Comparison of ENCODE assay signal across 17 cellular contexts in genomic region chr2:104919127-104919526, GRCh38.
DNase-seq lines count a peak whose midpoint lies in the region; ATAC-seq, FAIRE-seq and TF ChIP-seq lines count a peak whose summit lies in the region.
"Had no signal": no experiment of that assay in that cellular context is flagged by ENCODE, and none has a peak within 500 bp of the region (broad histone marks: within the 10 kb centered on the region; RNA-seq: fewer than 3 reads in every experiment).

No MANE protein-coding gene starts in this region.

- WGBS in mammary epithelial cell (ENCODE audit: low coverage, missing lambda C conversion rate), result 25% methylated on average over 1 of the region's 3 CpGs
- WGBS in stomach, 5 donors, result 36 to 64% (median 53%) methylated on average over 3 of the region's 3 CpGs

- TF ChIP-seq EP300 in stomach (IDR thresholded peaks at IDR 0.05), result no peak

- TF ChIP-seq POLR2A in stomach (IDR thresholded peaks at IDR 0.05) (no peak), GM12891 (IDR thresholded peaks at IDR 0.05; ENCODE audit: low read depth, low read length) (no peak)

- H3K9ac ChIP-seq in mammary epithelial cell (ENCODE audit: insufficient read depth, low read length), result no peak overlapping the region

- dilution Hi-C loops in mammary epithelial cell (cut with HindIII; ENCODE audit: low sequenced_read_pairs), result no loop called here

- no peaks in the 10 kb centered on the region for H3K36me3 ChIP-seq in mammary epithelial cell (ENCODE audit: insufficient read depth, low read length)
- no peaks in the 10 kb centered on the region for H3K36me3 ChIP-seq in stomach

- H3K79me2 ChIP-seq in mammary epithelial cell (ENCODE audit: insufficient read depth, low read length), result no peaks in the 10 kb centered on the region

- CTCF ChIA-PET in mammary epithelial cell (lab: Charles Lee; ENCODE audit: low non-redundant PET), result no interaction called here

- DNase-seq in NCI-H345 (lab: John Stamatoyannopoulos, UW), result peak; percentile 24
- DNase-seq in NCI-H345 treated with DMSO at 0.1 percent for 48 hours (lab: John Stamatoyannopoulos, UW; ENCODE audit: unreplicated experiment), result no peak
- DNase-seq in NCI-H2196 treated with DMSO at 0.1 percent for 48 hours (lab: John Stamatoyannopoulos, UW; ENCODE audit: unreplicated experiment), result peak; percentile 1
- DNase-seq in mammary epithelial cell, result peak; percentile 1
- DNase-seq in stomach, result peak; percentile 40
- no peak for DNase-seq in GM12891 (ENCODE audit: insufficient read length, low spot score)
- no peak for DNase-seq in NCI-H1694 treated with DMSO at 0.1 percent for 48 hours (lab: John Stamatoyannopoulos, UW)
- DNase-seq: activated CD4-positive, alpha-beta T cell treated with anti-CD3 and anti-CD28 coated beads, Interleukin-2, amount 10 ng/mL, durations not matched to agents 7 days and 5 days; activated CD8-positive, alpha-beta memory T cell treated with anti-CD3 and anti-CD28 coated beads, Interleukin-2, amount 50 U/mL, for 48 hours; activated gamma-delta T cell; amniotic stem cell; foreskin fibroblast; left cardiac atrium; NCI-H1436 treated with DMSO at 0.1 percent for 48 hours; stimulated activated naive CD8-positive, alpha-beta T cell treated with anti-CD3 and anti-CD28 coated beads, Interleukin-15, amount 100 ng/mL, for 72 hours had no signal

- no peaks in the 10 kb centered on the region for H4K20me1 ChIP-seq in mammary epithelial cell (ENCODE audit: insufficient read depth, low read length)

- H3K4me3 ChIP-seq in mammary epithelial cell (replicated peaks in 1 of 3; ENCODE audit: insufficient read depth in 1 of 3, low read depth in 2 of 3, low read length in 3 of 3) (no peak overlapping the region), stomach (no peak overlapping the region)

- FAIRE-seq in GM12891 (lab: Jason Lieb, UNC), result no peak
- FAIRE-seq: endometrium had no signal

- in situ Hi-C loops in mammary epithelial cell (cut with MboI; ENCODE audit: low sequenced_read_pairs in 2 of 2), result no loop called here

- ATAC-seq in HG02970 (IDR thresholded peaks at IDR 0.05; ENCODE audit: low FRiP score, unreplicated experiment), result no peak
- ATAC-seq: left cardiac atrium; stimulated activated naive CD8-positive, alpha-beta T cell treated with anti-CD3 and anti-CD28 coated beads, Interleukin-15, amount 100 ng/mL, for 72 hours had no signal

- H3K27me3 ChIP-seq in mammary epithelial cell (ENCODE audit: insufficient read depth, low read length) (no peaks in the 10 kb centered on the region), stomach (no peaks in the 10 kb centered on the region)

- BruUV-seq in mammary epithelial cell (replicated peaks; lab: Mats Ljungman, UMichigan), result no TSS peak

- intact Hi-C loops in mammary epithelial cell (cut with micrococcal nuclease), result no loop called here
- intact Hi-C loops in stomach (cut with DNase I; ENCODE audit: low total_unique reads), result no loop called here

- H2AFZ ChIP-seq in mammary epithelial cell (ENCODE audit: low read depth, low read length), result no peak overlapping the region

- no peaks in the 10 kb centered on the region for H3K4me1 ChIP-seq in mammary epithelial cell (ENCODE audit: insufficient read depth, low read length)
- H3K4me1 ChIP-seq in stomach, result no peaks in the 10 kb centered on the region

- no peak overlapping the region for H3K27ac ChIP-seq in mammary epithelial cell (ENCODE audit: insufficient read depth, low read depth, low read length)
- H3K27ac ChIP-seq in stomach, result no peak overlapping the region

- no peak overlapping the region for H3K4me2 ChIP-seq in mammary epithelial cell (ENCODE audit: insufficient read depth, low read depth, low read length)

- TF ChIP-seq CTCF in mammary epithelial cell (conservative IDR thresholded peaks at IDR 0.05 in 1 of 2, IDR thresholded peaks at IDR 0.05 in 1 of 2; ENCODE audit: extremely low read depth in 1 of 2, insufficient read depth in 1 of 2, low read depth in 1 of 2, low read length in 2 of 2), result no peak
- no peak for TF ChIP-seq CTCF in stomach (IDR thresholded peaks at IDR 0.05)

- H3K9me3 ChIP-seq in mammary epithelial cell (replicated peaks; ENCODE audit: insufficient read depth, low read length) (no peaks in the 10 kb centered on the region), stomach (no peaks in the 10 kb centered on the region)

TF ChIP-seq in GM12891, 5 proteins besides CTCF, POLR2A, EP300 and RAD21:
- no peak for TF ChIP-seq PAX5 (IDR thresholded peaks at IDR 0.05; ENCODE audit: insufficient read depth, low read length, severe bottlenecking)
- no peak for TF ChIP-seq POLR2AphosphoS5 (IDR thresholded peaks at IDR 0.05; ENCODE audit: low read depth, low read length)
- no peak for TF ChIP-seq POU2F2 (IDR thresholded peaks at IDR 0.05; ENCODE audit: low read depth, low read length)
- no peak for TF ChIP-seq TAF1 (IDR thresholded peaks at IDR 0.05; ENCODE audit: low read depth, low read length)
- no peak for TF ChIP-seq SPI1 (IDR thresholded peaks at IDR 0.05; ENCODE audit: low read depth, low read length)

Comparison
In these comparisons a context has a peak if more than half of its experiments do, and no peak if none do; other contexts are left out.
1. DNase-seq: peak in NCI-H345 (single experiment), NCI-H2196 treated with DMSO at 0.1 percent for 48 hours (single experiment), mammary epithelial cell (single experiment) and stomach (single experiment); none in NCI-H345 treated with DMSO at 0.1 percent for 48 hours (single experiment), GM12891 (single experiment) and NCI-H1694 treated with DMSO at 0.1 percent for 48 hours (single experiment).